11 cellular contexts compared by ENCODE assay signal in the genomic region with DNA sequence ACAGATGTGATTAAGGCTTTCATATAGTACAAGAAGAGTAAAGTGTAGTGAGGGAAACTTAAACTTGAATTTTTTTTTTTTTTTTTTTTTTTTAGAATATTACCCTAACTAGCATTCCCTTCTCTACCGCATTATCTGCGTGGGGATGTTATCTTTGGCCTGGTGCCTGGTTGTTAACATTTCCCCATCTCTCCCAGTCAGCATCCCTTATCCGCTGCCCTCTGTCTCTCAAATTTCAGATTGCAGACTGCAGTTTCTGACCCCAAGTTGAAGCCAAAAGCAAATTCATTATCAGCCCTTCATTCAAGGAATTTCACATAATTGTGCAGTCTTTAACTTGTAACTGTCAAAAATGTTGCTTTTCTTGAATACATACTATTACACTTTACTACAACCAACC.
DNase-seq lines count a peak whose midpoint lies in the region; FAIRE-seq and TF ChIP-seq lines count a peak whose summit lies in the region.
"Had no signal": no experiment of that assay in that cellular context is flagged by ENCODE, and none has a peak within 500 bp of the region (broad histone marks: within the 10 kb centered on the region; RNA-seq: fewer than 3 reads in every experiment).

No MANE protein-coding gene starts in this region.

- no peak for TF ChIP-seq POLR2A in GM12891 (IDR thresholded peaks at IDR 0.05; ENCODE audit: low read depth, low read length)

- no peak overlapping the region for H3K4me3 ChIP-seq in GM12865 (ENCODE audit: low read depth, low read length)
- H3K4me3 ChIP-seq: lung had no signal

- H3K4me3 Mint-ChIP-seq in nephron progenitor cell = no peak overlapping the region

- DNase-seq in GM12865 (ENCODE audit: low read depth) (peak; percentile 9), LHCN-M2 (ENCODE audit: low read depth) (peak; percentile 42), dermis blood vessel endothelial cell (peak; percentile 18), nephron progenitor cell (no peak), GM12891 (ENCODE audit: insufficient read length, low spot score) (no peak), hippocampal formation (lab: John Stamatoyannopoulos, UW) (no peak), cerebellar nuclear complex (lab: John Stamatoyannopoulos, UW) (no peak)
- DNase-seq: activated CD4-positive, alpha-beta T cell treated with anti-CD3 and anti-CD28 coated beads, Interleukin-2, amount 50 U/mL, for 4 hours; NCI-H1694 treated with DMSO at 0.1 percent for 48 hours had no signal

- H3K4me1 Mint-ChIP-seq in nephron progenitor cell = no peaks in the 10 kb centered on the region

- H3K9me3 Mint-ChIP-seq in nephron progenitor cell = no peaks in the 10 kb centered on the region

- H3K36me3 Mint-ChIP-seq in nephron progenitor cell (ENCODE audit: low read depth) = no peaks in the 10 kb centered on the region

- TF ChIP-seq CTCF in GM12865 (IDR thresholded peaks at IDR 0.05; ENCODE audit: insufficient read depth, low read depth, low read length, missing control alignments) (peak; percentile 17), nephron progenitor cell (IDR thresholded peaks at IDR 0.05) (peak; percentile 21)

- no peaks in the 10 kb centered on the region for H3K27me3 Mint-ChIP-seq in nephron progenitor cell (ENCODE audit: low read depth, poor library complexity)

- H3K27ac Mint-ChIP-seq in nephron progenitor cell = no peak overlapping the region

- no peak for FAIRE-seq in GM12891 (lab: Jason Lieb, UNC)
- FAIRE-seq: colon had no signal

TF ChIP-seq in GM12891, 5 proteins besides CTCF, POLR2A, EP300 and RAD21:
- no peak for TF ChIP-seq POLR2AphosphoS5 (IDR thresholded peaks at IDR 0.05; ENCODE audit: low read depth, low read length)
- TF ChIP-seq TAF1 (IDR thresholded peaks at IDR 0.05; ENCODE audit: low read depth, low read length) = no peak
- no peak for TF ChIP-seq POU2F2 (IDR thresholded peaks at IDR 0.05; ENCODE audit: low read depth, low read length)
- no peak for TF ChIP-seq PAX5 (IDR thresholded peaks at IDR 0.05; ENCODE audit: insufficient read depth, low read length, severe bottlenecking)
- no peak for TF ChIP-seq SPI1 (IDR thresholded peaks at IDR 0.05; ENCODE audit: low read depth, low read length)

Comparison
In these comparisons a context has a peak if more than half of its experiments do, and no peak if none do; other contexts are left out.
1. DNase-seq: peak in GM12865 (single experiment), LHCN-M2 (single experiment) and dermis blood vessel endothelial cell (single experiment); none in nephron progenitor cell (single experiment), GM12891 (single experiment), hippocampal formation (0 of 2) and cerebellar nuclear complex (0 of 2).